Comparison of ENCODE assay signal across 8 cellular contexts in genomic region chr16:1102921-1103648, GRCh38. TPM values are rescaled to one million over a fixed set of nuclear protein-coding genes. Genes with fewer than 3 reads are reported as not detected.
DNase-seq lines count a peak whose midpoint lies in the region; ATAC-seq and TF ChIP-seq lines count a peak whose summit lies in the region.

No MANE protein-coding gene starts in this region.

- TF ChIP-seq CTCF in heart right ventricle (IDR thresholded peaks at IDR 0.05): peak; percentile 50 to 72 (median 64)

- no peaks in the 10 kb centered on the region for H3K36me3 ChIP-seq in heart right ventricle

- no peaks in the 10 kb centered on the region for H3K9me3 ChIP-seq in heart right ventricle

- H3K27me3 ChIP-seq in heart right ventricle: peaks cover 21 to 85% (median 66%) of the 10 kb centered on the region in 7 donors

- ATAC-seq in heart right ventricle (peak in 4 of 8 donors; percentile 30 to 47 (median 34)), HG03045 (IDR thresholded peaks at IDR 0.05; ENCODE audit: unreplicated experiment) (no peak)

- no peak overlapping the region for H3K27ac ChIP-seq in heart right ventricle

- DNase-seq in SKM-1 treated with dmso at 0.1 percent for 144 hours (lab: John Stamatoyannopoulos, UW; ENCODE audit: unreplicated experiment): peak; percentile 3
- no peak for DNase-seq in SKM-1 (lab: John Stamatoyannopoulos, UW; ENCODE audit: unreplicated experiment)
- peak; percentile 51 for DNase-seq in RKO (ENCODE audit: low spot score)
- DNase-seq in activated gamma-delta T cell (lab: John Stamatoyannopoulos, UW): peak; percentile 47
- peak; percentile 31 to 73 for DNase-seq in heart right ventricle
- DNase-seq in retina: peak; percentile 82
- no peak for DNase-seq in mesenteric fat pad (ENCODE audit: low spot score)

- intact Hi-C loops in heart right ventricle (cut with DNase I): loop anchor here in 6 of 10 donors (1.0 to 2.0 kb wide), 3 partner anchors 44 to 46 kb away; no protein-coding TSS in a partner anchor

- WGBS in heart right ventricle, 2 donors: 4 to 7% methylated on average over 47 to 61 of the region's 61 CpGs

- H3K4me3 ChIP-seq in heart right ventricle: peak overlapping the region in 6 of 10 donors; percentile 6 to 27 (median 24)

- peaks cover 8 to 18% (median 14%) of the 10 kb centered on the region in 9 donors for H3K4me1 ChIP-seq in heart right ventricle

RNA-seq across cellular contexts. Expression of gene C1QTNF8, which starts 7.0 kb away (rescaled TPM):
- under 1 TPM in 1 of 10 donors, not detected in 9; 0.15 TPM for total RNA-seq in heart right ventricle
- not detected for polyA plus RNA-seq in heart right ventricle
- not detected for total RNA-seq in mesenteric fat pad

RNA-seq across cellular contexts. Expression of gene SSTR5, which starts 30.5 kb away (rescaled TPM):
- total RNA-seq in heart right ventricle (10 to 100 TPM in 3 of 10 donors, 1 to 10 TPM in 7; 2.1 to 32.0 (median 6.5) TPM), mesenteric fat pad (not detected)
- 1 to 10 TPM in 1 of 2 donors, under 1 TPM in 1; 0.39 to 1.4 TPM for polyA plus RNA-seq in heart right ventricle

RNA-seq across cellular contexts. Expression of gene CACNA1H, which starts 49.8 kb away (rescaled TPM):
- 1 to 10 TPM; 1.7 to 6.0 (median 2.2) TPM for total RNA-seq in heart right ventricle
- polyA plus RNA-seq in heart right ventricle: 1 to 10 TPM; 7.1 to 8.7 TPM
- 2.6 TPM for total RNA-seq in mesenteric fat pad

Comparison
In these comparisons a context has a peak if more than half of its experiments do, and no peak if none do; other contexts are left out.
1. DNase-seq: peak in SKM-1 treated with dmso at 0.1 percent for 144 hours (single experiment), RKO (single experiment), activated gamma-delta T cell (single experiment), heart right ventricle (2 of 2) and retina (single experiment); none in SKM-1 (single experiment) and mesenteric fat pad (single experiment).